In genomic region chr1:147062951-147063350, GRCh38 we compare ENCODE assay signal across 24 cellular contexts.
DNase-seq lines count a peak whose midpoint lies in the region; ATAC-seq, FAIRE-seq and TF ChIP-seq lines count a peak whose summit lies in the region.
"Had no signal": no experiment of that assay in that cellular context is flagged by ENCODE, and none has a peak within 500 bp of the region (broad histone marks: within the 10 kb centered on the region; RNA-seq: fewer than 3 reads in every experiment).

No MANE protein-coding gene starts in this region.

- no peaks in the 10 kb centered on the region for H3K9me2 ChIP-seq in GM23248 (ENCODE audit: insufficient read depth)

- H3K4me3 ChIP-seq in GM23248: no peak overlapping the region
- H3K4me3 ChIP-seq: BLaER1, GM23338 had no signal

- peak; percentile 67 for FAIRE-seq in endometrium (lab: Jason Lieb, UNC)
- FAIRE-seq in frontal cortex (lab: Jason Lieb, UNC): no peak
- FAIRE-seq: A204.1, G401.6, GM12892, GM19239 had no signal

- TF ChIP-seq CTCF in AG09319 (IDR thresholded peaks at IDR 0.05; ENCODE audit: low read depth, low read length): no peak

- DNase-seq in AG09319 (ENCODE audit: extremely low read depth, low read depth): peak; percentile 12
- peak; percentile 26 for DNase-seq in GM23248
- peak; percentile 17 for DNase-seq in fibroblast of peridontal ligament (ENCODE audit: extremely low read depth)
- no peak for DNase-seq in NCI-H1048 (lab: John Stamatoyannopoulos, UW)
- DNase-seq in frontal cortex (ENCODE audit: low spot score in 2 of 2): no peak
- no peak for DNase-seq in ACHN
- DNase-seq: Caco-2; CD4-positive, CD25-positive, alpha-beta regulatory T cell; CD8-positive, alpha-beta T cell; DMS153; DND-41; H9; HFFc6 had no signal

- H3K4me2 ChIP-seq in GM23248 (ENCODE audit: unreplicated experiment): no peak overlapping the region
- H3K4me2 ChIP-seq: BLaER1, GM23338 had no signal

- ATAC-seq in HG03139 (IDR thresholded peaks at IDR 0.05; ENCODE audit: unreplicated experiment): no peak
- ATAC-seq: CD8-positive, alpha-beta T cell; GM23338; HCT116 had no signal

- no peaks in the 10 kb centered on the region for H3K79me2 ChIP-seq in GM23248 (ENCODE audit: insufficient read depth)

- no peaks in the 10 kb centered on the region for H3K9me3 ChIP-seq in GM23248 (ENCODE audit: low read depth)
- H3K9me3 ChIP-seq: Caco-2 had no signal

- WGBS in GM23248 (ENCODE audit: low coverage in 1 of 2, low lambda C conversion rate in 2 of 2, missing lambda C conversion rate in 2 of 2), 2 experiments: 0 to 2% methylated on average over 2 of the region's 2 CpGs

- no peak overlapping the region for H2AFZ ChIP-seq in GM23248
- H2AFZ ChIP-seq: GM23338 had no signal

- no peaks in the 10 kb centered on the region for H3F3A ChIP-seq in GM23248 (ENCODE audit: insufficient read depth)

- H3K4me1 ChIP-seq in GM23248 (ENCODE audit: insufficient read depth): no peaks in the 10 kb centered on the region
- H3K4me1 ChIP-seq: BLaER1, Caco-2 had no signal

- no peaks in the 10 kb centered on the region for H4K20me1 ChIP-seq in GM23248 (ENCODE audit: insufficient read depth)
- H4K20me1 ChIP-seq: BLaER1 had no signal

- H3K9ac ChIP-seq in GM23248: no peak overlapping the region
- H3K9ac ChIP-seq: BLaER1 had no signal

- no peak overlapping the region for H3K27ac ChIP-seq in GM23248
- H3K27ac ChIP-seq: 22Rv1, BLaER1, C4-2B had no signal

- no peaks in the 10 kb centered on the region for H3K36me3 ChIP-seq in GM23248 (ENCODE audit: low read depth)
- H3K36me3 ChIP-seq: BLaER1 had no signal

- H3K27me3 ChIP-seq in GM23248 (replicated peaks; ENCODE audit: insufficient read depth): no peaks in the 10 kb centered on the region
- H3K27me3 ChIP-seq: BLaER1 had no signal

- in situ Hi-C loops in GM23248 (cut with MboI): no loop called here
- in situ Hi-C loops in ACHN (cut with HindIII; ENCODE audit: low pct_ligation_motif_present, low pct_unique_long_range_greater_than_20kb, low sequenced_read_pairs): no loop called here

Comparison
In these comparisons a context has a peak if more than half of its experiments do, and no peak if none do; other contexts are left out.
1. DNase-seq: peak in AG09319 (single experiment), GM23248 (single experiment) and fibroblast of peridontal ligament (single experiment); none in NCI-H1048 (single experiment), frontal cortex (0 of 2) and ACHN (single experiment).